ENCODE assay signal across 27 cellular contexts in the genomic region with DNA sequence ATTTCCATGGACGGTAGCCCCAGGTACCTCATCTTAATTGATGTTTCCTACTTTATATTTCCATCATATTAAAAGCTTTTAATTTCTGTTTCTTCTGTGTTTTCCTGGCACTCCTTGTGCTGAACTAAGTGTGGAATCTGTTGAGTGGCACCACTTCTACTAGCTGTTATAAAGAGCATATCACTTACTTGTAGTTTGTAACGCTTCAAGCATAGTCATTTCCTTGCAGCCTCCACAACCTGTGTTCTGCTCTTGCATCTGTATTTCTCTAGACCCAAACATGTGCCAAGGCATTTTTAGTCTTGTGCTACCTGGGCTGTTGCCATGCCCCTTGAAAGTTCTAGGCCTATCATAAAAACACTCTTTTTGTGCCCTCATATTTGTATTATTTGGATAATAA.
"Had no signal": no experiment of that assay in that cellular context is flagged by ENCODE, and none has a peak within 500 bp of the region (broad histone marks: within the 10 kb centered on the region; RNA-seq: fewer than 3 reads in every experiment).

No MANE protein-coding gene starts in this region.

- H3K27me3 Mint-ChIP-seq: activated naive CD8-positive, alpha-beta T cell treated with anti-CD3 and anti-CD28 coated beads, Interleukin-2, amount 10 ng/mL, durations not matched to agents 7 days and 5 days; stimulated activated naive CD8-positive, alpha-beta T cell treated with anti-CD3 and anti-CD28 coated beads, Interleukin-15, Interleukin-2, amounts not matched to agents 100 ng/mL and 50 ng/mL, for 24 hours had no signal

- H3K4me3 Mint-ChIP-seq: activated naive CD8-positive, alpha-beta T cell treated with anti-CD3 and anti-CD28 coated beads, Interleukin-2, amount 10 ng/mL, durations not matched to agents 7 days and 5 days; activated T-cell treated with anti-CD3 and anti-CD28 coated beads, Interleukin-2, amount 50 U/mL, for 4 hours; natural killer cell; stimulated activated naive CD8-positive, alpha-beta T cell treated with anti-CD3 and anti-CD28 coated beads, Interleukin-15, Interleukin-2, amounts not matched to agents 100 ng/mL and 50 ng/mL, for 24 hours had no signal

- H3K4me3 ChIP-seq: breast epithelium, colonic mucosa, dorsolateral prefrontal cortex, esophagus muscularis mucosa, gastrocnemius medialis, right lobe of liver, skin epidermis, tibial artery had no signal

- ATAC-seq: activated T-cell treated with anti-CD3 and anti-CD28 coated beads, Interleukin-2, amount 50 U/mL, for 4 hours; gastrocnemius medialis had no signal

- H3K36me3 ChIP-seq: breast epithelium, colonic mucosa, esophagus muscularis mucosa, gastrocnemius medialis, right lobe of liver, tibial artery had no signal

- H3K27ac ChIP-seq: breast epithelium, colonic mucosa, esophagus muscularis mucosa, gastrocnemius medialis, parathyroid adenoma, right lobe of liver, skin epidermis, tibial artery had no signal

- H3K27ac Mint-ChIP-seq: activated naive CD8-positive, alpha-beta T cell treated with anti-CD3 and anti-CD28 coated beads, Interleukin-2, amount 10 ng/mL, durations not matched to agents 7 days and 5 days; activated T-helper 2 cell treated with anti-CD3 and anti-CD28 coated beads, Interferon-gamma antibody, Interleukin-2, Interleukin-4, amounts not matched to agents 10 μg/mL and 5 μg/mL and 100 μg/mL, durations not matched to agents 14 hours and 24 hours and 36 hours; stimulated activated naive CD8-positive, alpha-beta T cell treated with anti-CD3 and anti-CD28 coated beads, Interleukin-15, Interleukin-2, amounts not matched to agents 100 ng/mL and 50 ng/mL, for 24 hours had no signal

- DNase-seq: activated CD4-positive, alpha-beta T cell treated with anti-CD3 and anti-CD28 coated beads for 4 hours; activated CD4-positive, alpha-beta T cell treated with anti-CD3 and anti-CD28 coated beads, Interleukin-2, amount 50 U/mL, for 48 hours; activated CD4-positive, CD25-positive, alpha-beta regulatory T cell; activated CD8-positive, alpha-beta memory T cell treated with anti-CD3 and anti-CD28 coated beads, Interleukin-2, amount 50 U/mL, for 48 hours; activated naive CD4-positive, alpha-beta T cell; activated naive CD8-positive, alpha-beta T cell treated with anti-CD3 and anti-CD28 coated beads, Interleukin-2, amount 10 ng/mL, durations not matched to agents 7 days and 5 days; activated T-cell treated with anti-CD3 and anti-CD28 coated beads, Interleukin-2, amount 50 U/mL, for 4 hours; amniotic stem cell; colonic mucosa; dorsolateral prefrontal cortex; gastrocnemius medialis; head of caudate nucleus; mammary epithelial cell; midbrain; natural killer cell; nucleus accumbens; right lobe of liver; stimulated activated CD4-positive, alpha-beta T cell treated with anti-CD3 and anti-CD28 coated beads, Interleukin-1b, Interleukin-23, amount 100 ng/mL, for 48 hours; substantia nigra; T-helper 1 cell; tibial artery had no signal

- H3K36me3 Mint-ChIP-seq: natural killer cell had no signal

- H2AFZ ChIP-seq: parathyroid adenoma had no signal

- H3K9ac ChIP-seq: parathyroid adenoma had no signal

- H3K27me3 ChIP-seq: breast epithelium, colonic mucosa, dorsolateral prefrontal cortex, esophagus muscularis mucosa, gastrocnemius medialis, right lobe of liver, tibial artery had no signal

- H3K9me3 Mint-ChIP-seq: natural killer cell had no signal

- H3K4me1 ChIP-seq: breast epithelium, parathyroid adenoma had no signal

- H3K9me3 ChIP-seq: breast epithelium, colonic mucosa, esophagus muscularis mucosa, gastrocnemius medialis, right lobe of liver, tibial artery had no signal
